11 cellular contexts compared by ENCODE assay signal in genomic region chr2:102620367-102620766, GRCh38. TPM values are rescaled to one million over a fixed set of nuclear protein-coding genes. Genes with fewer than 3 reads are reported as not detected.
DNase-seq lines count a peak whose midpoint lies in the region; ATAC-seq and TF ChIP-seq lines count a peak whose summit lies in the region.
"Had no signal": no experiment of that assay in that cellular context is flagged by ENCODE, and none has a peak within 500 bp of the region (broad histone marks: within the 10 kb centered on the region; RNA-seq: fewer than 3 reads in every experiment).

No MANE protein-coding gene starts in this region.

- no peaks in the 10 kb centered on the region for H3K9me3 Mint-ChIP-seq in activated CD4-positive, alpha-beta memory T cell treated with anti-CD3 and anti-CD28 coated beads for 36 hours
- H3K9me3 Mint-ChIP-seq in activated CD4-positive, alpha-beta memory T cell treated with anti-CD3 and anti-CD28 coated beads, Interleukin-2, amount 10 ng/mL, durations not matched to agents 7 days and 5 days, result no peaks in the 10 kb centered on the region
- H3K9me3 Mint-ChIP-seq in stimulated activated naive B cell treated with anti-CD40 and anti-IgM and Interleukin-4, amounts not matched to agents 10 μg/mL and 1 μg/mL and 100 μg/mL, for 72 hours, result no peaks in the 10 kb centered on the region

- H3K27ac ChIP-seq in PC-3 (ENCODE audit: low read length), result no peak overlapping the region
- H3K27ac ChIP-seq in Karpas-422 (ENCODE audit: low read length), result no peak overlapping the region
- H3K27ac ChIP-seq: coronary artery had no signal

- H3K27me3 ChIP-seq in PC-3 (ENCODE audit: low read length), result 0 out of 2 replicates have a peak, but pooled peaks cover 10% of the 10 kb centered on the region
- H3K27me3 ChIP-seq in Karpas-422 (ENCODE audit: low read length), result no peaks in the 10 kb centered on the region

- H3K9me3 ChIP-seq in PC-3 (ENCODE audit: low read length) (no peaks in the 10 kb centered on the region), Karpas-422 (ENCODE audit: low read length) (no peaks in the 10 kb centered on the region)

- H3K9ac ChIP-seq in PC-3 (ENCODE audit: low read length) (no peak overlapping the region), Karpas-422 (ENCODE audit: low read length) (no peak overlapping the region)

- no peak for DNase-seq in activated CD4-positive, alpha-beta memory T cell treated with anti-CD3 and anti-CD28 coated beads for 36 hours
- DNase-seq in activated CD4-positive, alpha-beta memory T cell treated with anti-CD3 and anti-CD28 coated beads, Interleukin-2, amount 10 ng/mL, durations not matched to agents 7 days and 5 days, result no peak
- peak; percentile 55 for DNase-seq in PC-3
- peak; percentile 16 for DNase-seq in iPS-NIHi7 (ENCODE audit: extremely low spot score)
- no peak for DNase-seq in stimulated activated naive B cell treated with anti-CD40 and anti-IgM and Interleukin-4, amounts not matched to agents 10 μg/mL and 1 μg/mL and 100 μg/mL, for 72 hours
- DNase-seq in Karpas-422, result no peak
- no peak for DNase-seq in cardiac septum (ENCODE audit: low spot score)
- DNase-seq: NCI-H1048, SIG-M5 had no signal

- no peaks in the 10 kb centered on the region for H4K20me1 ChIP-seq in PC-3 (ENCODE audit: low read length)
- no peaks in the 10 kb centered on the region for H4K20me1 ChIP-seq in Karpas-422 (ENCODE audit: insufficient read depth, low read depth, low read length)

- no peaks in the 10 kb centered on the region for H3K36me3 Mint-ChIP-seq in activated CD4-positive, alpha-beta memory T cell treated with anti-CD3 and anti-CD28 coated beads for 36 hours
- no peaks in the 10 kb centered on the region for H3K36me3 Mint-ChIP-seq in activated CD4-positive, alpha-beta memory T cell treated with anti-CD3 and anti-CD28 coated beads, Interleukin-2, amount 10 ng/mL, durations not matched to agents 7 days and 5 days (ENCODE audit: low read depth)
- no peaks in the 10 kb centered on the region for H3K36me3 Mint-ChIP-seq in stimulated activated naive B cell treated with anti-CD40 and anti-IgM and Interleukin-4, amounts not matched to agents 10 μg/mL and 1 μg/mL and 100 μg/mL, for 72 hours

- no peak for TF ChIP-seq CTCF in PC-3 (conservative IDR thresholded peaks at IDR 0.05; ENCODE audit: low read depth, low read length)

- H3K27ac Mint-ChIP-seq in activated CD4-positive, alpha-beta memory T cell treated with anti-CD3 and anti-CD28 coated beads for 36 hours, result no peak overlapping the region
- no peak overlapping the region for H3K27ac Mint-ChIP-seq in activated CD4-positive, alpha-beta memory T cell treated with anti-CD3 and anti-CD28 coated beads, Interleukin-2, amount 10 ng/mL, durations not matched to agents 7 days and 5 days
- no peak overlapping the region for H3K27ac Mint-ChIP-seq in stimulated activated naive B cell treated with anti-CD40 and anti-IgM and Interleukin-4, amounts not matched to agents 10 μg/mL and 1 μg/mL and 100 μg/mL, for 72 hours

- POLR2A ChIA-PET in activated CD4-positive, alpha-beta memory T cell treated with anti-CD3 and anti-CD28 coated beads for 36 hours (lab: Charles Lee), result no interaction called here
- POLR2A ChIA-PET in activated CD4-positive, alpha-beta memory T cell treated with anti-CD3 and anti-CD28 coated beads, Interleukin-2, amount 10 ng/mL, durations not matched to agents 7 days and 5 days (lab: Charles Lee), result no interaction called here
- POLR2A ChIA-PET in PC-3 (lab: Charles Lee; ENCODE audit: unreplicated experiment), result no interaction called here

- no peak for ATAC-seq in PC-3
- ATAC-seq in stimulated activated naive B cell treated with anti-CD40 and anti-IgM and Interleukin-4, amounts not matched to agents 10 μg/mL and 1 μg/mL and 100 μg/mL, for 72 hours (replicated peaks), result no peak
- ATAC-seq in GM19467 (IDR thresholded peaks at IDR 0.05; ENCODE audit: unreplicated experiment), result no peak

- H3K36me3 ChIP-seq in PC-3 (ENCODE audit: low read depth, low read length), result no peaks in the 10 kb centered on the region
- no peaks in the 10 kb centered on the region for H3K36me3 ChIP-seq in Karpas-422 (ENCODE audit: insufficient read depth, low read length)

- BruUV-seq in PC-3 (replicated peaks; lab: Mats Ljungman, UMichigan), result no TSS peak

- CTCF ChIA-PET in activated CD4-positive, alpha-beta memory T cell treated with anti-CD3 and anti-CD28 coated beads for 36 hours (lab: Charles Lee), result interaction anchor here (1.0 kb wide), 1 partner anchor 186 kb away, joined by 3 read pairs; no protein-coding TSS in a partner anchor
- CTCF ChIA-PET in activated CD4-positive, alpha-beta memory T cell treated with anti-CD3 and anti-CD28 coated beads, Interleukin-2, amount 10 ng/mL, durations not matched to agents 7 days and 5 days (lab: Charles Lee), result no interaction called here
- CTCF ChIA-PET in PC-3 (lab: Charles Lee), result interaction anchor here (0.6 kb wide), 1 partner anchor 83 kb away, joined by 3 read pairs; no protein-coding TSS in a partner anchor

- H3K4me1 ChIP-seq in PC-3 (ENCODE audit: insufficient read depth, low read length) (peaks cover 18% of the 10 kb centered on the region; the same call in 1 of the 2 replicates), Karpas-422 (ENCODE audit: low read length) (no peaks in the 10 kb centered on the region)

- peaks cover 6% of the 10 kb centered on the region; the same call in 1 of the 2 replicates for H3K79me2 ChIP-seq in PC-3 (ENCODE audit: low read length)
- H3K79me2 ChIP-seq in Karpas-422 (ENCODE audit: low read length), result no peaks in the 10 kb centered on the region

- H3K9me2 ChIP-seq in PC-3 (replicated peaks; ENCODE audit: low read length), result no peaks in the 10 kb centered on the region
- no peaks in the 10 kb centered on the region for H3K9me2 ChIP-seq in Karpas-422 (replicated peaks; ENCODE audit: insufficient read depth, low read length)

- H3K4me2 ChIP-seq in PC-3 (ENCODE audit: low read length), result peak overlapping the region; percentile 97
- no peak overlapping the region for H3K4me2 ChIP-seq in Karpas-422 (ENCODE audit: low read depth, low read length, poor library complexity, severe bottlenecking)

- H3K4me1 Mint-ChIP-seq in activated CD4-positive, alpha-beta memory T cell treated with anti-CD3 and anti-CD28 coated beads for 36 hours (ENCODE audit: low read depth), result peaks cover 13% of the 10 kb centered on the region
- peaks cover 14% of the 10 kb centered on the region for H3K4me1 Mint-ChIP-seq in activated CD4-positive, alpha-beta memory T cell treated with anti-CD3 and anti-CD28 coated beads, Interleukin-2, amount 10 ng/mL, durations not matched to agents 7 days and 5 days
- peaks cover 8 to 15% of the 10 kb centered on the region in 2 donors for H3K4me1 Mint-ChIP-seq in stimulated activated naive B cell treated with anti-CD40 and anti-IgM and Interleukin-4, amounts not matched to agents 10 μg/mL and 1 μg/mL and 100 μg/mL, for 72 hours

- H3K4me3 ChIP-seq in PC-3 (ENCODE audit: low read length) (peak overlapping the region; percentile 75), Karpas-422 (ENCODE audit: low read length) (no peak overlapping the region)

- intact Hi-C loops in activated CD4-positive, alpha-beta memory T cell treated with anti-CD3 and anti-CD28 coated beads for 36 hours (cut with micrococcal nuclease), result no loop called here
- intact Hi-C loops in PC-3 (cut with micrococcal nuclease), result no loop called here
- intact Hi-C loops in cardiac septum (cut with DNase I), result no loop called here

- peak overlapping the region; percentile 68 for H2AFZ ChIP-seq in PC-3 (ENCODE audit: low read length)
- H2AFZ ChIP-seq in Karpas-422 (ENCODE audit: low read length), result no peak overlapping the region

- peaks cover 57% of the 10 kb centered on the region for H3K27me3 Mint-ChIP-seq in activated CD4-positive, alpha-beta memory T cell treated with anti-CD3 and anti-CD28 coated beads for 36 hours
- H3K27me3 Mint-ChIP-seq in activated CD4-positive, alpha-beta memory T cell treated with anti-CD3 and anti-CD28 coated beads, Interleukin-2, amount 10 ng/mL, durations not matched to agents 7 days and 5 days, result peaks cover 64% of the 10 kb centered on the region
- peaks cover 42 to 46% of the 10 kb centered on the region in 2 donors for H3K27me3 Mint-ChIP-seq in stimulated activated naive B cell treated with anti-CD40 and anti-IgM and Interleukin-4, amounts not matched to agents 10 μg/mL and 1 μg/mL and 100 μg/mL, for 72 hours

- H3K4me3 Mint-ChIP-seq in activated CD4-positive, alpha-beta memory T cell treated with anti-CD3 and anti-CD28 coated beads for 36 hours, result peak overlapping the region; percentile 35
- no peak overlapping the region for H3K4me3 Mint-ChIP-seq in activated CD4-positive, alpha-beta memory T cell treated with anti-CD3 and anti-CD28 coated beads, Interleukin-2, amount 10 ng/mL, durations not matched to agents 7 days and 5 days
- peak overlapping the region; percentile 29 to 67 for H3K4me3 Mint-ChIP-seq in stimulated activated naive B cell treated with anti-CD40 and anti-IgM and Interleukin-4, amounts not matched to agents 10 μg/mL and 1 μg/mL and 100 μg/mL, for 72 hours

- H3F3A ChIP-seq in PC-3 (ENCODE audit: low read length, unreplicated experiment), result no peaks in the 10 kb centered on the region

RNA-seq across cellular contexts. Expression of gene SLC9A2, which starts 1.0 kb away (rescaled TPM):
- total RNA-seq in activated CD4-positive, alpha-beta memory T cell treated with anti-CD3 and anti-CD28 coated beads for 36 hours, result not detected
- not detected for total RNA-seq in activated CD4-positive, alpha-beta memory T cell treated with anti-CD3 and anti-CD28 coated beads, Interleukin-2, amount 10 ng/mL, durations not matched to agents 7 days and 5 days
- total RNA-seq in PC-3 (2014; rRNA removed) (7.1 and 8.8 TPM in 2 replicates), cardiac septum (0.08 TPM)
- not detected in 2 replicates for total RNA-seq in Karpas-422 (2014; rRNA removed; shearing (Covaris generic); ENCODE audit: low replicate concordance)

Comparison
In these comparisons a context has a peak if more than half of its experiments do, and no peak if none do; other contexts are left out.
1. DNase-seq: peak in PC-3 (single experiment) and iPS-NIHi7 (single experiment); none in activated CD4-positive, alpha-beta memory T cell treated with anti-CD3 and anti-CD28 coated beads for 36 hours (single experiment), activated CD4-positive, alpha-beta memory T cell treated with anti-CD3 and anti-CD28 coated beads, Interleukin-2, amount 10 ng/mL, durations not matched to agents 7 days and 5 days (single experiment), stimulated activated naive B cell treated with anti-CD40 and anti-IgM and Interleukin-4, amounts not matched to agents 10 μg/mL and 1 μg/mL and 100 μg/mL, for 72 hours (single experiment), Karpas-422 (single experiment) and cardiac septum (single experiment).